In the genomic region with DNA sequence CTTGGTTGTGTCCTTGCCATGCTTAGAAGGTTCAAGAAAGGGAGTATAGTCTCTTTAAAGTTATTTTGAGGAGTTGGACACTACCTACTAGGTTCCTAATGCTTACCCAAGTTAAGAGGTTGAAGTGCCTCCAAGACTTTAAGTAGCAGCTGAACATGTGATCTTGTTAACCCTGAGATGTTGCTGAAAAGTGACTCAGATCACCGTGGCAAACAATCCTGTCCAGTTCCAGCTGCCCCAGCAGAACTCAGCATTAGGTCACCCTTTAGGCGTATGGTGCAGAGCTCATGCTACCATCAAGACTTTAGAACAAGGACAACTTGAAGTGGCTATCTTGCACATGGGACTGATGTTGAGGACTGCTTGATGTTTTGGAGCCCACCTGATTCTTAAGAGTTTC, we compare ENCODE assay signal across 13 cellular contexts. TPM values are rescaled to one million over a fixed set of nuclear protein-coding genes. Genes with fewer than 3 reads are reported as not detected.
DNase-seq lines count a peak whose midpoint lies in the region; ATAC-seq and TF ChIP-seq lines count a peak whose summit lies in the region.
"Had no signal": no experiment of that assay in that cellular context is flagged by ENCODE, and none has a peak within 500 bp of the region (broad histone marks: within the 10 kb centered on the region; RNA-seq: fewer than 3 reads in every experiment).

No MANE protein-coding gene starts in this region.

- POLR2A ChIA-PET in RWPE1 (lab: Yijun Ruan, JAX; ENCODE audit: low non-redundant PET), result no interaction called here

- CTCF ChIA-PET in RWPE1 (lab: Yijun Ruan, JAX), result interaction anchor here (0.7 to 1.0 kb wide), 2 partner anchors 12 to 62 kb away, joined by 5 to 6 read pairs; no protein-coding TSS in a partner anchor

- no peak for TF ChIP-seq CTCF in RWPE1 (conservative IDR thresholded peaks at IDR 0.05; ENCODE audit: low read depth)
- TF ChIP-seq CTCF in fibroblast of pulmonary artery (IDR thresholded peaks at IDR 0.05; ENCODE audit: low read length, missing control alignments), result no peak

- H3K27ac ChIP-seq in RWPE1, result peak overlapping the region; percentile 67
- H3K27ac ChIP-seq: KMS-11 had no signal

- no peak overlapping the region for H3K4me3 ChIP-seq in fibroblast of pulmonary artery (replicated peaks; ENCODE audit: low read depth, low read length)
- H3K4me3 ChIP-seq: adrenal gland had no signal

- ATAC-seq in GM18858 (IDR thresholded peaks at IDR 0.05; ENCODE audit: unreplicated experiment), result no peak

- intact Hi-C loops in posterior vena cava (cut with DNase I), result no loop called here

- peak; percentile 91 for DNase-seq in ELR (ENCODE audit: low read depth)
- DNase-seq in RWPE1 (ENCODE audit: low spot score), result peak; percentile 68
- peak; percentile 72 for DNase-seq in fibroblast of pulmonary artery (ENCODE audit: low read depth)
- DNase-seq in renal cortical epithelial cell (ENCODE audit: low read depth), result peak; percentile 93
- DNase-seq in posterior vena cava (ENCODE audit: low spot score), result no peak
- no peak for DNase-seq in occipital lobe (lab: John Stamatoyannopoulos, UW)
- DNase-seq in NCI-H524 (lab: John Stamatoyannopoulos, UW), result no peak
- DNase-seq: activated CD8-positive, alpha-beta memory T cell treated with anti-CD3 and anti-CD28 coated beads for 24 hours; Caco-2; retina had no signal

RNA-seq across cellular contexts. Expression of gene ZNF462, which starts 22.5 kb away (rescaled TPM):
- total RNA-seq in renal cortical epithelial cell (20.7 and 36.1 TPM in 2 replicates), posterior vena cava (10 to 100 TPM; 20.0 to 25.7 TPM), occipital lobe (163 TPM)

Comparison
In these comparisons a context has a peak if more than half of its experiments do, and no peak if none do; other contexts are left out.
1. DNase-seq: peak in ELR (single experiment), RWPE1 (single experiment), fibroblast of pulmonary artery (single experiment) and renal cortical epithelial cell (single experiment); none in posterior vena cava (single experiment), occipital lobe (single experiment) and NCI-H524 (0 of 2).